In the genomic region with DNA sequence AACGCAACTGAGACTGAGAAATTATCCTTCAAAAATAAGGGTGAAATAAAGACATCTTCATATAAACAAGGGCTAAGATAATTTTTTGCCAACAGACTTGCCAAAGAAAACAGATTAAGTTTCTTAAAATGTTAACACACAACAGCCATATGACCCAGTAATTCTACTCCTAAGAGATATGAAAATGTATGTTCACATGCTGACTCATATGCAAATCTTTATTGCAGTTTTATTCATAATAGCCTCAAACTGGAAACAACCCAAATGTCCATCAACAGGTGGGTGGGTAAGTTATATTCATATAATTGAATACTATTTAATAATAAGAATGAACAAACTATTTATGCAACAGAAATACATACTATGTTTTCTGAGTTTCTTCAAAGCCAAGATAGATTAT, we compare ENCODE assay signal across 26 cellular contexts.
DNase-seq lines count a peak whose midpoint lies in the region; ATAC-seq, FAIRE-seq and TF ChIP-seq lines count a peak whose summit lies in the region.
"Had no signal": no experiment of that assay in that cellular context is flagged by ENCODE, and none has a peak within 500 bp of the region (broad histone marks: within the 10 kb centered on the region; RNA-seq: fewer than 3 reads in every experiment).

No MANE protein-coding gene starts in this region.

- TF ChIP-seq CTCF in GM12878 (IDR thresholded peaks at IDR 0.05 in 2 of 3, conservative IDR thresholded peaks at IDR 0.05 in 1 of 3; ENCODE audit: control insufficient read depth in 2 of 3, extremely low read depth in 1 of 3, insufficient read depth in 1 of 3, low read depth in 3 of 3, low read length in 3 of 3) = no peak
- TF ChIP-seq CTCF in progenitor cell of endocrine pancreas (IDR thresholded peaks at IDR 0.05; ENCODE audit: unreplicated experiment) = no peak

- POLR2A ChIA-PET in GM12878 (lab: Charles Lee) = no interaction called here

- no peak for TF ChIP-seq POLR2A in GM12878 (IDR thresholded peaks at IDR 0.05; ENCODE audit: low read depth, low read length)

- peak overlapping the region; percentile 77 for H3K27ac Mint-ChIP-seq in activated T-cell treated with anti-CD3 and anti-CD28 coated beads, Interleukin-2, amount 50 U/mL, for 24 hours
- peak overlapping the region; percentile 68 for H3K27ac Mint-ChIP-seq in progenitor cell of endocrine pancreas
- H3K27ac Mint-ChIP-seq: nephron progenitor cell had no signal

- H3K27me3 ChIP-seq in GM12878 (replicated peaks in 1 of 2; ENCODE audit: control insufficient read depth in 2 of 2, insufficient read depth in 2 of 2, low read length in 1 of 2) = no peaks in the 10 kb centered on the region
- H3K27me3 ChIP-seq: BE2C, gastrocnemius medialis, right lobe of liver, upper lobe of right lung had no signal

- H3K9me3 Mint-ChIP-seq in activated T-cell treated with anti-CD3 and anti-CD28 coated beads, Interleukin-2, amount 50 U/mL, for 24 hours = no peaks in the 10 kb centered on the region
- no peaks in the 10 kb centered on the region for H3K9me3 Mint-ChIP-seq in progenitor cell of endocrine pancreas (ENCODE audit: low read depth)
- H3K9me3 Mint-ChIP-seq: nephron progenitor cell had no signal

- H3K4me1 Mint-ChIP-seq in activated T-cell treated with anti-CD3 and anti-CD28 coated beads, Interleukin-2, amount 50 U/mL, for 24 hours (ENCODE audit: low read depth) = peaks cover 25% of the 10 kb centered on the region
- H3K4me1 Mint-ChIP-seq in progenitor cell of endocrine pancreas (ENCODE audit: low read depth) = peaks cover 15% of the 10 kb centered on the region
- H3K4me1 Mint-ChIP-seq: nephron progenitor cell had no signal

- DNase-seq in activated T-cell treated with anti-CD3 and anti-CD28 coated beads, Interleukin-2, amount 50 U/mL, for 24 hours = no peak
- no peak for DNase-seq in activated T-cell treated with anti-CD3 and anti-CD28 coated beads, Interleukin-2, amount 50 U/mL, for 1 hour
- DNase-seq in NCI-H1048 (lab: John Stamatoyannopoulos, UW) = peak; percentile 45
- no peak for DNase-seq in GM12878 (ENCODE audit: low read depth, low spot score)
- no peak for DNase-seq in progenitor cell of endocrine pancreas (ENCODE audit: low spot score, unreplicated experiment)
- no peak for DNase-seq in COR-L47 (lab: John Stamatoyannopoulos, UW)
- DNase-seq in DMS 273 treated with DMSO at 0.1 percent for 48 hours (lab: John Stamatoyannopoulos, UW) = no peak
- DNase-seq: activated CD4-positive, CD25-positive, alpha-beta regulatory T cell treated with anti-CD3 and anti-CD28 coated beads, Interleukin-2, amount 50 U/mL, for 72 hours; activated gamma-delta T cell; BE2C; central memory CD4-positive, alpha-beta T cell; DMS79; gastrocnemius medialis; GOT3; hypothalamus; midbrain; MM.1S; NCI-H1436; NCI-H510A treated with DMSO at 0.1 percent for 48 hours; nephron progenitor cell; right lobe of liver; upper lobe of right lung had no signal

- no peaks in the 10 kb centered on the region for H3K4me1 ChIP-seq in GM12878 (ENCODE audit: control insufficient read depth, insufficient read depth, low read length)
- H3K4me1 ChIP-seq: gastrocnemius medialis, upper lobe of right lung had no signal

- H3K9ac ChIP-seq in GM12878 (ENCODE audit: control insufficient read depth, insufficient read depth, low read length) = no peak overlapping the region

- no peak for FAIRE-seq in GM12878 (lab: Jason Lieb, UNC)
- FAIRE-seq: endothelial cell of umbilical vein, GM12891, islet of Langerhans had no signal

- 50% methylated on average over 1 of the region's 1 CpG for WGBS in GM12878 (ENCODE audit: insufficient coverage, insufficient replicate concordance, low lambda C conversion rate, missing lambda C conversion rate)

- CTCF ChIA-PET in GM12878 (lab: Yijun Ruan, JAX) = interaction anchor here (1.3 kb wide), 1 partner anchor 24 kb away, joined by 3 read pairs; no protein-coding TSS in a partner anchor

- in situ Hi-C loops in GM12878 (cut with MboI) = no loop called here

- no peaks in the 10 kb centered on the region for H3K27me3 Mint-ChIP-seq in activated T-cell treated with anti-CD3 and anti-CD28 coated beads, Interleukin-2, amount 50 U/mL, for 24 hours
- no peaks in the 10 kb centered on the region for H3K27me3 Mint-ChIP-seq in progenitor cell of endocrine pancreas

- no peak overlapping the region for H3K4me3 Mint-ChIP-seq in activated T-cell treated with anti-CD3 and anti-CD28 coated beads, Interleukin-2, amount 50 U/mL, for 24 hours
- no peak overlapping the region for H3K4me3 Mint-ChIP-seq in progenitor cell of endocrine pancreas (ENCODE audit: low read depth)
- H3K4me3 Mint-ChIP-seq: nephron progenitor cell had no signal

- H3K36me3 ChIP-seq in GM12878 (ENCODE audit: control insufficient read depth in 2 of 2, insufficient read depth in 2 of 2, low read length in 1 of 2) = peaks cover 2 to 10% of the 10 kb centered on the region in 2 experiments; a peak in 3 of 4 replicates

- H3K9me3 ChIP-seq in GM12878 (replicated peaks; ENCODE audit: control insufficient read depth, insufficient read depth, low read length) = no peaks in the 10 kb centered on the region; the same call in 1 of the 3 replicates
- H3K9me3 ChIP-seq: BE2C, gastrocnemius medialis, right lobe of liver, upper lobe of right lung had no signal

- no peak overlapping the region for H3K4me2 ChIP-seq in GM12878 (ENCODE audit: control insufficient read depth, insufficient read depth)

- no TSS peak for BruUV-seq in GM12878 (replicated peaks; lab: Mats Ljungman, UMichigan)

- peak; percentile 55 for ATAC-seq in GM12878
- no peak for ATAC-seq in HG02981 (IDR thresholded peaks at IDR 0.05; ENCODE audit: unreplicated experiment)
- ATAC-seq: gastrocnemius medialis, right lobe of liver, upper lobe of right lung had no signal

- no peaks in the 10 kb centered on the region for H3K79me2 ChIP-seq in GM12878 (ENCODE audit: control insufficient read depth, insufficient read depth, low read length)

- peaks cover 62% of the 10 kb centered on the region for H3K36me3 Mint-ChIP-seq in activated T-cell treated with anti-CD3 and anti-CD28 coated beads, Interleukin-2, amount 50 U/mL, for 24 hours (ENCODE audit: low read depth)
- H3K36me3 Mint-ChIP-seq in progenitor cell of endocrine pancreas (ENCODE audit: insufficient read depth) = peaks cover 19% of the 10 kb centered on the region

- TF ChIP-seq EP300 in GM12878 (IDR thresholded peaks at IDR 0.05; ENCODE audit: borderline replicate concordance in 1 of 2, control insufficient read depth in 1 of 2, low read depth in 2 of 2, low read length in 2 of 2) = no peak

- intact Hi-C loops in GM12878 (cut with micrococcal nuclease; ENCODE audit: unreplicated experiment) = no loop called here

- TF ChIP-seq RAD21 in GM12878 (IDR thresholded peaks at IDR 0.05; ENCODE audit: insufficient read depth, low read depth, low read length) = no peak

- RAD21 ChIA-PET in GM12878 (lab: Charles Lee; ENCODE audit: unreplicated experiment) = interaction anchor here (1.4 to 2.8 kb wide), 2 partner anchors 81 to 136 kb away, joined by 3 to 10 read pairs; no protein-coding TSS in a partner anchor

- H3K27ac ChIP-seq in GM12878 (ENCODE audit: control insufficient read depth, insufficient read depth) = peak overlapping the region; percentile 61
- H3K27ac ChIP-seq: gastrocnemius medialis, right lobe of liver, upper lobe of right lung had no signal

- no peak overlapping the region for H2AFZ ChIP-seq in GM12878 (ENCODE audit: control insufficient read depth, low read depth, low read length)

- no peak overlapping the region for H3K4me3 ChIP-seq in GM12878
- H3K4me3 ChIP-seq: gastrocnemius medialis, right lobe of liver, upper lobe of right lung had no signal

- SMC1A ChIA-PET in GM12878 (lab: Charles Lee; ENCODE audit: uncharacterized antibody, unreplicated experiment) = no interaction called here

- no peaks in the 10 kb centered on the region for H4K20me1 ChIP-seq in GM12878 (ENCODE audit: control insufficient read depth, insufficient read depth)

TF ChIP-seq in GM12878, 131 proteins besides CTCF, POLR2A, EP300 and RAD21 (continues in another document):
- TF ChIP-seq, protein P1, sequence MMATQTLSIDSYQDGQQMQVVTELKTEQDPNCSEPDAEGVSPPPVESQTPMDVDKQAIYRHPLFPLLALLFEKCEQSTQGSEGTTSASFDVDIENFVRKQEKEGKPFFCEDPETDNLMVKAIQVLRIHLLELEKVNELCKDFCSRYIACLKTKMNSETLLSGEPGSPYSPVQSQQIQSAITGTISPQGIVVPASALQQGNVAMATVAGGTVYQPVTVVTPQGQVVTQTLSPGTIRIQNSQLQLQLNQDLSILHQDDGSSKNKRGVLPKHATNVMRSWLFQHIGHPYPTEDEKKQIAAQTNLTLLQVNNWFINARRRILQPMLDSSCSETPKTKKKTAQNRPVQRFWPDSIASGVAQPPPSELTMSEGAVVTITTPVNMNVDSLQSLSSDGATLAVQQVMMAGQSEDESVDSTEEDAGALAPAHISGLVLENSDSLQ (IDR thresholded peaks at IDR 0.05) = peak; percentile 60
- TF ChIP-seq BCL11A (IDR thresholded peaks at IDR 0.05; ENCODE audit: low read depth, low read length) = peak; percentile 34; the same call in 1 of the 2 replicates
- peak; percentile 53; the same call in 1 of the 3 replicates for TF ChIP-seq POU2F2 (IDR thresholded peaks at IDR 0.05; ENCODE audit: borderline replicate concordance, low read depth, low read length)
- 0 out of 2 replicates have a peak, but pooled peaks have one; percentile 46 for TF ChIP-seq ZNF217 (IDR thresholded peaks at IDR 0.05)
- TF ChIP-seq JUNB (IDR thresholded peaks at IDR 0.05) = peak; percentile 49
- TF ChIP-seq, protein P2, sequence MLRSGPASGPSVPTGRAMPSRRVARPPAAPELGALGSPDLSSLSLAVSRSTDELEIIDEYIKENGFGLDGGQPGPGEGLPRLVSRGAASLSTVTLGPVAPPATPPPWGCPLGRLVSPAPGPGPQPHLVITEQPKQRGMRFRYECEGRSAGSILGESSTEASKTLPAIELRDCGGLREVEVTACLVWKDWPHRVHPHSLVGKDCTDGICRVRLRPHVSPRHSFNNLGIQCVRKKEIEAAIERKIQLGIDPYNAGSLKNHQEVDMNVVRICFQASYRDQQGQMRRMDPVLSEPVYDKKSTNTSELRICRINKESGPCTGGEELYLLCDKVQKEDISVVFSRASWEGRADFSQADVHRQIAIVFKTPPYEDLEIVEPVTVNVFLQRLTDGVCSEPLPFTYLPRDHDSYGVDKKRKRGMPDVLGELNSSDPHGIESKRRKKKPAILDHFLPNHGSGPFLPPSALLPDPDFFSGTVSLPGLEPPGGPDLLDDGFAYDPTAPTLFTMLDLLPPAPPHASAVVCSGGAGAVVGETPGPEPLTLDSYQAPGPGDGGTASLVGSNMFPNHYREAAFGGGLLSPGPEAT (IDR thresholded peaks at IDR 0.05; ENCODE audit: low read depth) = peak; percentile 34; the same call in 1 of the 2 replicates
